Comparison of ENCODE assay signal across 24 cellular contexts in the genomic region with DNA sequence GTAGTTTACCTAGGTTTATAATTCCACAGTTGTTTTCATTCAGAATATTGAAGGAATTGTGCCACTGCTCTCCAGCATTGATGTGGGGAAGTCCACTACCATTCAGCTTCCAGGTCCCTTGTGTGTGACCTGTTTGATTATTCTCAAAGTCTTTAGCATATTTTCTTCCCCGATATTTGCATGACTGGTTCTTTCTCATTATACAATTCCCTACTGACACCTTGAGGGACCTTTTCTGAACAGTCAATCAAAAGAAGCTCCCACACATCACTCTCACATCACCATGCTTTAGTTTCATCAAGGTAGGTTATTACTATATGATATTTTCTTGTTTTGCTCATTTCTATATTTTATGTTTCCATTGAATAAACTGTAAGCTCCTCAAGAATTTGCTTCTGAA. TPM values are rescaled to one million over a fixed set of nuclear protein-coding genes. Genes with fewer than 3 reads are reported as not detected.
DNase-seq lines count a peak whose midpoint lies in the region; ATAC-seq and TF ChIP-seq lines count a peak whose summit lies in the region.
"Had no signal": no experiment of that assay in that cellular context is flagged by ENCODE, and none has a peak within 500 bp of the region (broad histone marks: within the 10 kb centered on the region; RNA-seq: fewer than 3 reads in every experiment).

No MANE protein-coding gene starts in this region.

- H3K36me3 Mint-ChIP-seq in endodermal cell (ENCODE audit: low read depth): peaks cover 28% of the 10 kb centered on the region

- no peaks in the 10 kb centered on the region for H3K9me3 Mint-ChIP-seq in endodermal cell
- H3K9me3 Mint-ChIP-seq: CD8-positive, alpha-beta T cell had no signal

- H3K4me3 ChIP-seq in GM23248 (no peak overlapping the region), endodermal cell (ENCODE audit: low read length) (no peak overlapping the region)
- H3K4me3 ChIP-seq: Peyer's patch had no signal

- peaks cover 10% of the 10 kb centered on the region for H3K4me1 Mint-ChIP-seq in endodermal cell

- DNase-seq in GM23248 (no peak), endodermal cell (no peak), NCI-H526 treated with DMSO at 0.1 percent for 48 hours (lab: John Stamatoyannopoulos, UW) (no peak), AG20443 (ENCODE audit: low spot score) (no peak), amniotic stem cell (lab: John Stamatoyannopoulos, UW) (no peak), NCI-H510A (lab: John Stamatoyannopoulos, UW) (no peak)
- DNase-seq: 8988T; AML-193; C1 segment of cervical spinal cord; CD8-positive, alpha-beta T cell; GDM1; GOT3; HCEC 1CT; KBM-7; NCI-H1092 treated with DMSO at 0.1 percent for 48 hours; NCI-H1436 treated with DMSO at 0.1 percent for 48 hours; NCI-H1930; NCI-H2227 treated with DMSO at 0.1 percent for 48 hours; NCI-H510A treated with DMSO at 0.1 percent for 48 hours; NCI-H774; Peyer's patch had no signal

- 0 out of 2 replicates have a peak overlapping the region, but pooled peaks have one; percentile 2 for H2AFZ ChIP-seq in GM23248

- H3K4me1 ChIP-seq in GM23248 (ENCODE audit: insufficient read depth) (no peaks in the 10 kb centered on the region), endodermal cell (ENCODE audit: control insufficient read depth, insufficient read depth, low read length) (no peaks in the 10 kb centered on the region)
- H3K4me1 ChIP-seq: Peyer's patch had no signal

- H3K9ac ChIP-seq in GM23248 (no peak overlapping the region), endodermal cell (ENCODE audit: extremely low read depth, low read length, poor library complexity, severe bottlenecking) (no peak overlapping the region)

- no peak overlapping the region for H3K4me3 Mint-ChIP-seq in endodermal cell
- H3K4me3 Mint-ChIP-seq: CD8-positive, alpha-beta T cell had no signal

- no peaks in the 10 kb centered on the region for H3K79me2 ChIP-seq in GM23248 (ENCODE audit: insufficient read depth)

- H3K9me2 ChIP-seq in GM23248 (ENCODE audit: insufficient read depth): no peaks in the 10 kb centered on the region

- no peaks in the 10 kb centered on the region for H3F3A ChIP-seq in GM23248 (ENCODE audit: insufficient read depth)

- H3K9me3 ChIP-seq in GM23248 (ENCODE audit: low read depth) (no peaks in the 10 kb centered on the region), endodermal cell (ENCODE audit: control insufficient read depth, low read length) (peaks cover 4% of the 10 kb centered on the region)
- H3K9me3 ChIP-seq: Peyer's patch had no signal

- no peak for TF ChIP-seq CTCF in 22Rv1 (IDR thresholded peaks at IDR 0.05)
- TF ChIP-seq CTCF in endodermal cell (conservative IDR thresholded peaks at IDR 0.05): no peak

- H3K27me3 Mint-ChIP-seq in endodermal cell (ENCODE audit: insufficient read depth): no peaks in the 10 kb centered on the region

- H4K20me1 ChIP-seq in GM23248 (ENCODE audit: insufficient read depth): no peaks in the 10 kb centered on the region

- WGBS in GM23248 (ENCODE audit: low coverage in 1 of 2, low lambda C conversion rate in 2 of 2, missing lambda C conversion rate in 2 of 2), 2 experiments: 95 to 96% methylated on average over 1 of the region's 1 CpG
- WGBS in endodermal cell (ENCODE audit: insufficient coverage in 1 of 2, insufficient read length in 1 of 2), 2 experiments: 91% methylated on average over 1 of the region's 1 CpG; no CpG with 5 or more reads in 1 of the 2 experiments

- H3K27ac ChIP-seq in 22Rv1 (peak overlapping the region; percentile 16; the same call in 1 of the 2 replicates), GM23248 (no peak overlapping the region), endodermal cell (ENCODE audit: low read depth, low read length) (no peak overlapping the region)
- H3K27ac ChIP-seq: Peyer's patch had no signal

- ATAC-seq in HG03432 (IDR thresholded peaks at IDR 0.05; ENCODE audit: unreplicated experiment): peak; percentile 51
- ATAC-seq: CD8-positive, alpha-beta T cell; SK-N-SH treated with all-trans-retinoic acid at 6 μM for 48 hours had no signal

- H3K27me3 ChIP-seq in GM23248 (replicated peaks; ENCODE audit: insufficient read depth): no peaks in the 10 kb centered on the region
- H3K27me3 ChIP-seq in endodermal cell (ENCODE audit: control insufficient read depth, insufficient read depth, low read length, poor library complexity, severe bottlenecking): no peaks in the 10 kb centered on the region
- H3K27me3 ChIP-seq: Peyer's patch had no signal

- no peaks in the 10 kb centered on the region for H3K36me3 ChIP-seq in GM23248 (ENCODE audit: low read depth)
- H3K36me3 ChIP-seq in endodermal cell (ENCODE audit: control insufficient read depth, insufficient read depth, low read length): peaks cover 23% of the 10 kb centered on the region
- H3K36me3 ChIP-seq: Peyer's patch had no signal

- in situ Hi-C loops in GM23248 (cut with MboI): no loop called here

- H3K27ac Mint-ChIP-seq in endodermal cell: peak overlapping the region; percentile 79
- H3K27ac Mint-ChIP-seq: CD8-positive, alpha-beta T cell had no signal

- no peak overlapping the region for H3K4me2 ChIP-seq in GM23248 (ENCODE audit: unreplicated experiment)

RNA-seq across cellular contexts. Expression of a gene that starts 44.1 kb away (rescaled TPM):
- total RNA-seq in GM23248 (2014; rRNA removed; shearing (Covaris generic)): 3.2 and 3.7 TPM in 2 replicates
- 2.2 and 2.9 TPM in 2 replicates for polyA plus RNA-seq in GM23248 (2016; fragmentation: Nextera tagmentation; extraction: Ambion mirVana)
- total RNA-seq in endodermal cell: 10 to 100 TPM; 64.4 to 76.4 TPM
- polyA plus RNA-seq in endodermal cell (2013, experiment 1 of 2): 21.4 TPM
- 20.1 TPM for polyA plus RNA-seq in endodermal cell (2013, experiment 2 of 2)

Comparison
In these comparisons a context has a peak if more than half of its experiments do, and no peak if none do; other contexts are left out.
1. RNA of a gene that starts 44.1 kb away (total RNA-seq): 64.4 to 76.4 TPM in endodermal cell; 3.2 to 3.7 TPM in GM23248; every median in the first group is over 10 times any median in the second.